26 cellular contexts compared by ENCODE assay signal in the genomic region with DNA sequence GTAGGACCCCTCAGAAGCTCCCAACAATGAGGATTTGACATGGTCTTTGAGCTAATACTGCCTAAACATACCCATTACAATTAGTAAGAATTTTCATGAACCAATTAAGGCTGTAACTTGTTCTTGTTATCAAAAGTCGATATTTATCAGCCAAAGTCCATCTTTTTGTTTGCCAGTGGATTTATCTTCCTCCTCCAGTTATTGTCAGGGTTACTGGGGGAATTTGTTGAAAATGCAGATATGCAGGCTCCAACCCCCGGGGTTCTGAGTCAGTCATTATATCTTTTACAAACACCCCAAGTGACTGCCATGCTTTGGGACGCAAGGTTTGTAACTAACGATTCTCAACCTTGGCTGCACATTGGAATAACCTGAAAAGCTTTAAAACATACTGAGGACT.
"Had no signal": no experiment of that assay in that cellular context is flagged by ENCODE, and none has a peak within 500 bp of the region (broad histone marks: within the 10 kb centered on the region; RNA-seq: fewer than 3 reads in every experiment).

No MANE protein-coding gene starts in this region.

- FAIRE-seq: keratinocyte, pancreas had no signal

- H3K36me3 ChIP-seq: heart left ventricle, left lung, pancreas, prostate gland, sigmoid colon, stomach, thyroid gland, transverse colon, upper lobe of left lung, vagina had no signal

- DNase-seq: heart left ventricle; kidney glomerular epithelial cell; left cardiac atrium; left lung; mesendoderm; naive thymus-derived CD4-positive, alpha-beta T cell; pancreas; posterior cingulate gyrus; retina; right cardiac atrium; sigmoid colon; stimulated activated CD4-positive, alpha-beta T cell treated with anti-CD3 and anti-CD28 coated beads, Interleukin-1b, Interleukin-23, amount 100 ng/mL, for 48 hours; stimulated activated CD4-positive, alpha-beta T cell treated with anti-CD3 and anti-CD28 coated beads, Interleukin-4, amount 100 ng/mL, for 1 hour; stimulated activated naive B cell treated with anti-CD40 and anti-IgM and Interleukin-4, amounts not matched to agents 10 μg/mL and 1 μg/mL and 100 μg/mL, for 72 hours; stimulated activated naive CD8-positive, alpha-beta T cell treated with anti-CD3 and anti-CD28 coated beads, Interleukin-15, Interleukin-2, amounts not matched to agents 100 U/mL and 50 U/mL, for 24 hours; stomach; testis; thyroid gland; transverse colon; upper lobe of left lung had no signal

- H3K27me3 ChIP-seq: heart left ventricle, left lung, sigmoid colon, stomach, testis, thyroid gland, transverse colon, upper lobe of left lung, vagina had no signal

- ATAC-seq: heart left ventricle; left cardiac atrium; left lung; naive thymus-derived CD4-positive, alpha-beta T cell; natural killer cell treated with Interleukin-12 subunit alpha and Interleukin-12 subunit beta and Interleukin-15 and Interleukin-18, amount 100 ng/mL, for 72 hours; pancreas; right cardiac atrium; stimulated activated naive B cell treated with anti-CD40 and anti-IgM and Interleukin-4, amounts not matched to agents 10 μg/mL and 1 μg/mL and 100 μg/mL, for 72 hours; stimulated activated naive CD8-positive, alpha-beta T cell treated with anti-CD3 and anti-CD28 coated beads, Interleukin-15, Interleukin-2, amounts not matched to agents 100 U/mL and 50 U/mL, for 24 hours had no signal

- H3K4me3 ChIP-seq: heart left ventricle, left lung, lung, pancreas, prostate gland, sigmoid colon, smooth muscle cell, stomach, testis, thyroid gland, transverse colon, upper lobe of left lung, vagina had no signal

- H3K9me3 ChIP-seq: heart left ventricle, left lung, pancreas, prostate gland, sigmoid colon, stomach, testis, thyroid gland, transverse colon, upper lobe of left lung, vagina had no signal

- H3K27ac ChIP-seq: heart left ventricle, left lung, pancreas, prostate gland, sigmoid colon, stomach, testis, thyroid gland, transverse colon, upper lobe of left lung, vagina had no signal

- H3K4me2 ChIP-seq: smooth muscle cell had no signal

- H3K4me1 ChIP-seq: left lung, pancreas, prostate gland, sigmoid colon, stomach, testis, thyroid gland, transverse colon, upper lobe of left lung, vagina had no signal
